ENCODE assay signal across 28 cellular contexts in genomic region chr13:66506031-66506777, GRCh38.
"Had no signal": no experiment of that assay in that cellular context is flagged by ENCODE, and none has a peak within 500 bp of the region (broad histone marks: within the 10 kb centered on the region; RNA-seq: fewer than 3 reads in every experiment).

No MANE protein-coding gene starts in this region.

- H3K4me3 Mint-ChIP-seq: central memory CD8-positive, alpha-beta T cell; dendritic cell treated with granulocyte-macrophage colony-stimulating factor and Interleukin-4, amounts not matched to agents 40 ng/mL and 50 ng/mL, for 4 days; memory B cell; naive thymus-derived CD8-positive, alpha-beta T cell; neural crest cell; stimulated activated memory B cell treated with anti-CD40 and anti-IgM and Interleukin-4, amounts not matched to agents 10 μg/mL and 1 μg/mL and 100 μg/mL, for 72 hours; stimulated activated naive CD8-positive, alpha-beta T cell treated with anti-CD3 and anti-CD28 coated beads, Interleukin-15, Interleukin-2, amounts not matched to agents 100 ng/mL and 50 ng/mL, for 24 hours had no signal

- H3K4me3 ChIP-seq: cardiac muscle cell, colonic mucosa, heart right ventricle, lung, thoracic aorta, tibial nerve, upper lobe of left lung had no signal

- H3K27ac ChIP-seq: cardiac muscle cell, colonic mucosa, heart right ventricle, neutrophil, parathyroid adenoma, thoracic aorta, tibial nerve, upper lobe of left lung had no signal

- H3K4me1 Mint-ChIP-seq: central memory CD8-positive, alpha-beta T cell; memory B cell; neural crest cell; stimulated activated memory B cell treated with anti-CD40 and anti-IgM and Interleukin-4, amounts not matched to agents 10 μg/mL and 1 μg/mL and 100 μg/mL, for 72 hours had no signal

- DNase-seq: colonic mucosa; effector memory CD4-positive, alpha-beta T cell; foreskin melanocyte; glutamatergic neuron; heart right ventricle; hippocampal formation; left cardiac atrium; left ventricle myocardium superior; midbrain; naive thymus-derived CD8-positive, alpha-beta T cell; stimulated activated CD4-positive, alpha-beta T cell treated with anti-CD3 and anti-CD28 coated beads, Interleukin-2, amount 100 ng/mL, for 24 hours; stimulated activated CD4-positive, alpha-beta T cell treated with anti-CD3 and anti-CD28 coated beads, Interleukin-4, amount 100 ng/mL, for 24 hours; upper lobe of left lung had no signal

- H3K36me3 Mint-ChIP-seq: memory B cell; naive thymus-derived CD8-positive, alpha-beta T cell; stimulated activated memory B cell treated with anti-CD40 and anti-IgM and Interleukin-4, amounts not matched to agents 10 μg/mL and 1 μg/mL and 100 μg/mL, for 72 hours had no signal

- H3K36me3 ChIP-seq: cardiac muscle cell, colonic mucosa, heart right ventricle, neutrophil, thoracic aorta, tibial nerve, upper lobe of left lung had no signal

- H2AFZ ChIP-seq: parathyroid adenoma had no signal

- H3K9me3 ChIP-seq: colonic mucosa, heart right ventricle, neutrophil, thoracic aorta, tibial nerve, upper lobe of left lung had no signal

- FAIRE-seq: islet of Langerhans, urothelium cell line had no signal

- H3K27ac Mint-ChIP-seq: dendritic cell treated with granulocyte-macrophage colony-stimulating factor and Interleukin-4, amounts not matched to agents 40 ng/mL and 50 ng/mL, for 4 days; memory B cell; naive thymus-derived CD8-positive, alpha-beta T cell; progenitor cell of endocrine pancreas; stimulated activated memory B cell treated with anti-CD40 and anti-IgM and Interleukin-4, amounts not matched to agents 10 μg/mL and 1 μg/mL and 100 μg/mL, for 72 hours; stimulated activated naive CD8-positive, alpha-beta T cell treated with anti-CD3 and anti-CD28 coated beads, Interleukin-15, Interleukin-2, amounts not matched to agents 100 ng/mL and 50 ng/mL, for 24 hours had no signal

- H3K27me3 ChIP-seq: cardiac muscle cell, colonic mucosa, heart right ventricle, neutrophil, tibial nerve, upper lobe of left lung had no signal

- H3K9ac ChIP-seq: parathyroid adenoma had no signal

- H3K27me3 Mint-ChIP-seq: central memory CD8-positive, alpha-beta T cell; dendritic cell treated with granulocyte-macrophage colony-stimulating factor and Interleukin-4, amounts not matched to agents 40 ng/mL and 50 ng/mL, for 4 days; memory B cell; naive thymus-derived CD8-positive, alpha-beta T cell; progenitor cell of endocrine pancreas; stimulated activated memory B cell treated with anti-CD40 and anti-IgM and Interleukin-4, amounts not matched to agents 10 μg/mL and 1 μg/mL and 100 μg/mL, for 72 hours; stimulated activated naive CD8-positive, alpha-beta T cell treated with anti-CD3 and anti-CD28 coated beads, Interleukin-15, Interleukin-2, amounts not matched to agents 100 ng/mL and 50 ng/mL, for 24 hours had no signal

- H3K9me3 Mint-ChIP-seq: memory B cell had no signal

- H3K4me1 ChIP-seq: colonic mucosa, heart right ventricle, parathyroid adenoma, tibial nerve, upper lobe of left lung had no signal

- H3K79me2 ChIP-seq: parathyroid adenoma had no signal
